In genomic region chr3:185976977-185977678, GRCh38 we compare ENCODE assay signal across 8 cellular contexts. TPM values are rescaled to one million over a fixed set of nuclear protein-coding genes. Genes with fewer than 3 reads are reported as not detected.
DNase-seq lines count a peak whose midpoint lies in the region; ATAC-seq and TF ChIP-seq lines count a peak whose summit lies in the region.

No MANE protein-coding gene starts in this region.

- intact Hi-C loops in Right ventricle myocardium inferior (cut with DNase I): loop anchor here (1.0 kb wide), 1 partner anchor 260 kb away; no protein-coding TSS in a partner anchor
- intact Hi-C loops in prostate gland (cut with DNase I): no loop called here
- intact Hi-C loops in uterus (cut with DNase I; ENCODE audit: low total_unique reads): no loop called here

- no peak overlapping the region for H3K27ac ChIP-seq in prostate gland
- H3K27ac ChIP-seq in uterus: no peak overlapping the region

- H3K27me3 ChIP-seq in GM06990 (replicated peaks; ENCODE audit: control insufficient read depth, insufficient read depth, low read length) (no peaks in the 10 kb centered on the region), prostate gland (replicated peaks; ENCODE audit: insufficient read depth) (no peaks in the 10 kb centered on the region), uterus (no peaks in the 10 kb centered on the region)

- peak; percentile 54 for DNase-seq in GM06990 (ENCODE audit: extremely low read depth, insufficient read length)
- DNase-seq in HCEC 1CT: peak; percentile 52
- DNase-seq in NAMALWA (ENCODE audit: low spot score): peak; percentile 84
- DNase-seq in SW480 (ENCODE audit: low spot score): peak; percentile 69
- DNase-seq in activated naive CD4-positive, alpha-beta T cell treated with anti-CD3 and anti-CD28 coated beads, Interleukin-2, amount 50 U/mL, for 72 hours (ENCODE audit: low spot score in 2 of 2): peak; percentile 80 to 90
- DNase-seq in Right ventricle myocardium inferior (ENCODE audit: missing footprints): peak; percentile 87
- DNase-seq in prostate gland (ENCODE audit: low spot score): peak; percentile 49
- peak; percentile 37 to 56 for DNase-seq in uterus

- WGBS in prostate gland: 46% methylated on average over 6 of the region's 6 CpGs

- H3K9me3 Mint-ChIP-seq in activated naive CD4-positive, alpha-beta T cell treated with anti-CD3 and anti-CD28 coated beads, Interleukin-2, amount 50 U/mL, for 72 hours: no peaks in the 10 kb centered on the region

- TF ChIP-seq POLR2A in prostate gland (IDR thresholded peaks at IDR 0.05): no peak
- TF ChIP-seq POLR2A in uterus (IDR thresholded peaks at IDR 0.05): no peak

- H3K36me3 Mint-ChIP-seq in activated naive CD4-positive, alpha-beta T cell treated with anti-CD3 and anti-CD28 coated beads, Interleukin-2, amount 50 U/mL, for 72 hours: no peaks in the 10 kb centered on the region

- no peak overlapping the region for H3K27ac Mint-ChIP-seq in activated naive CD4-positive, alpha-beta T cell treated with anti-CD3 and anti-CD28 coated beads, Interleukin-2, amount 50 U/mL, for 72 hours

- H3K4me3 ChIP-seq in GM06990 (replicated peaks; ENCODE audit: low read depth, low read length) (no peak overlapping the region), prostate gland (no peak overlapping the region), uterus (no peak overlapping the region)

- no peaks in the 10 kb centered on the region for H3K4me1 ChIP-seq in prostate gland (replicated peaks)
- H3K4me1 ChIP-seq in uterus: no peaks in the 10 kb centered on the region

- ATAC-seq in activated naive CD4-positive, alpha-beta T cell treated with anti-CD3 and anti-CD28 coated beads, Interleukin-2, amount 50 U/mL, for 72 hours: peak; percentile 94
- ATAC-seq in Right ventricle myocardium inferior: peak; percentile 72

- H3K36me3 ChIP-seq in GM06990 (ENCODE audit: control insufficient read depth, insufficient read depth, low read length): no peaks in the 10 kb centered on the region
- H3K36me3 ChIP-seq in prostate gland: no peaks in the 10 kb centered on the region
- H3K36me3 ChIP-seq in uterus: no peaks in the 10 kb centered on the region

- peak; percentile 93 for TF ChIP-seq CTCF in GM06990 (IDR thresholded peaks at IDR 0.05; ENCODE audit: insufficient read depth, low read length, poor library complexity, severe bottlenecking)
- TF ChIP-seq CTCF in prostate gland (IDR thresholded peaks at IDR 0.05): peak; percentile 63 to 80 (median 66)
- TF ChIP-seq CTCF in uterus (IDR thresholded peaks at IDR 0.05): peak; percentile 40 to 58 (median 49)

- H3K9me3 ChIP-seq in prostate gland (no peaks in the 10 kb centered on the region), uterus (no peaks in the 10 kb centered on the region)

RNA-seq across cellular contexts. Expression of gene TRA2B, which starts 39.3 kb away (rescaled TPM):
- 100 to 1,000 TPM; 164 to 269 TPM for total RNA-seq in activated naive CD4-positive, alpha-beta T cell treated with anti-CD3 and anti-CD28 coated beads, Interleukin-2, amount 50 U/mL, for 72 hours
- total RNA-seq in Right ventricle myocardium inferior (44.2 TPM), prostate gland (100 to 1,000 TPM; 132 to 137 TPM), uterus (100 to 1,000 TPM in 3 of 4 donors, 10 to 100 TPM in 1; 33.8 to 425 (median 173) TPM)
